In genomic region chr14:76975051-76975450, GRCh38 we compare ENCODE assay signal across 16 cellular contexts.
"Had no signal": no experiment of that assay in that cellular context is flagged by ENCODE, and none has a peak within 500 bp of the region (broad histone marks: within the 10 kb centered on the region; RNA-seq: fewer than 3 reads in every experiment).

No MANE protein-coding gene starts in this region.

- H3K27ac ChIP-seq: epithelial cell of prostate, testis had no signal

- H3K27ac Mint-ChIP-seq: activated CD4-positive, alpha-beta memory T cell treated with anti-CD3 and anti-CD28 coated beads for 36 hours; activated naive CD8-positive, alpha-beta T cell treated with anti-CD3 and anti-CD28 coated beads, Interleukin-2, amount 10 ng/mL, durations not matched to agents 7 days and 5 days had no signal

- DNase-seq: activated CD4-positive, alpha-beta memory T cell treated with anti-CD3 and anti-CD28 coated beads for 36 hours; activated CD4-positive, CD25-positive, alpha-beta regulatory T cell treated with anti-CD3 and anti-CD28 coated beads, Interleukin-2, amount 50 U/mL, for 72 hours; activated naive CD8-positive, alpha-beta T cell treated with anti-CD3 and anti-CD28 coated beads, Interleukin-2, amount 10 ng/mL, durations not matched to agents 7 days and 5 days; activated T-cell treated with anti-CD3 and anti-CD28 coated beads, Interleukin-2, amount 50 U/mL, for 48 hours; aorta; effector memory CD4-positive, alpha-beta T cell; hippocampal formation; left ventricle myocardium superior; mesendoderm; nucleus accumbens; stimulated activated naive CD4-positive, alpha-beta T cell treated with Interleukin-2 at 50 U/mL for 16 hours; SW 1271; testis had no signal

- H3K9me3 Mint-ChIP-seq: activated CD4-positive, alpha-beta memory T cell treated with anti-CD3 and anti-CD28 coated beads for 36 hours; activated naive CD8-positive, alpha-beta T cell treated with anti-CD3 and anti-CD28 coated beads, Interleukin-2, amount 10 ng/mL, durations not matched to agents 7 days and 5 days had no signal

- H3K27me3 ChIP-seq: testis had no signal

- H3K4me3 ChIP-seq: testis had no signal

- H3K36me3 Mint-ChIP-seq: activated CD4-positive, alpha-beta memory T cell treated with anti-CD3 and anti-CD28 coated beads for 36 hours; activated naive CD8-positive, alpha-beta T cell treated with anti-CD3 and anti-CD28 coated beads, Interleukin-2, amount 10 ng/mL, durations not matched to agents 7 days and 5 days had no signal

- ATAC-seq: left ventricle myocardium superior, right cardiac atrium had no signal

- H3K9me3 ChIP-seq: testis had no signal

- H3K4me3 Mint-ChIP-seq: activated CD4-positive, alpha-beta memory T cell treated with anti-CD3 and anti-CD28 coated beads for 36 hours; activated naive CD8-positive, alpha-beta T cell treated with anti-CD3 and anti-CD28 coated beads, Interleukin-2, amount 10 ng/mL, durations not matched to agents 7 days and 5 days had no signal

- H3K27me3 Mint-ChIP-seq: activated CD4-positive, alpha-beta memory T cell treated with anti-CD3 and anti-CD28 coated beads for 36 hours; activated naive CD8-positive, alpha-beta T cell treated with anti-CD3 and anti-CD28 coated beads, Interleukin-2, amount 10 ng/mL, durations not matched to agents 7 days and 5 days; progenitor cell of endocrine pancreas had no signal
